In genomic region chr7:158856883-158857668, GRCh38 we compare ENCODE assay signal across 8 cellular contexts. TPM values are rescaled to one million over a fixed set of nuclear protein-coding genes. Genes with fewer than 3 reads are reported as not detected.
A peak's percentile ranks its signal among the peaks of the same experiment; 100 is the strongest.
DNase-seq lines count a peak whose midpoint lies in the region; ATAC-seq and TF ChIP-seq lines count a peak whose summit lies in the region.

No MANE protein-coding gene starts in this region.

- 16% methylated on average over 13 of the region's 31 CpGs for WGBS in SK-N-SH (ENCODE audit: low lambda C conversion rate)
- 44 to 63% methylated on average over 2 to 3 of the region's 31 CpGs for WGBS in gastroesophageal sphincter (ENCODE audit: low coverage in 1 of 2), 2 donors

- H3K4me2 ChIP-seq in SK-N-SH: peak overlapping the region; percentile 78
- peak overlapping the region; percentile 78 for H3K4me2 ChIP-seq in skeletal muscle satellite cell (ENCODE audit: low read length)

- H3K9ac ChIP-seq in SK-N-SH: peak overlapping the region; percentile 80
- peak overlapping the region; percentile 86 for H3K9ac ChIP-seq in skeletal muscle satellite cell (ENCODE audit: low read depth, low read length)

- H4K20me1 ChIP-seq in SK-N-SH (ENCODE audit: insufficient read depth): peaks cover 7% of the 10 kb centered on the region; the same call in 1 of the 2 replicates

- no peaks in the 10 kb centered on the region for H3K36me3 ChIP-seq in SK-N-SH (replicated peaks in 1 of 2; ENCODE audit: control insufficient read depth in 1 of 2, insufficient read depth in 2 of 2, low read length in 1 of 2)
- no peaks in the 10 kb centered on the region for H3K36me3 ChIP-seq in gastroesophageal sphincter
- H3K36me3 ChIP-seq in skeletal muscle satellite cell (ENCODE audit: insufficient read depth, low read length): peaks cover 3% of the 10 kb centered on the region

- H3K4me3 ChIP-seq in SK-N-SH (ENCODE audit: low read depth in 2 of 2, low read length in 1 of 2) (peak overlapping the region; percentile 84 to 99), gastroesophageal sphincter (peak overlapping the region; percentile 68 to 94), skeletal muscle satellite cell (ENCODE audit: low read length) (peak overlapping the region; percentile 95)

- TF ChIP-seq EP300 in SK-N-SH (IDR thresholded peaks at IDR 0.05; ENCODE audit: borderline replicate concordance in 1 of 2, low read depth in 1 of 2, low read length in 1 of 2) (no peak), gastroesophageal sphincter (IDR thresholded peaks at IDR 0.05) (no peak)

- peaks cover 20% of the 10 kb centered on the region for H3F3A ChIP-seq in SK-N-SH (replicated peaks; ENCODE audit: insufficient read depth)

- H3K79me2 ChIP-seq in SK-N-SH (ENCODE audit: insufficient read depth): peaks cover 45% of the 10 kb centered on the region

- POLR2A ChIA-PET in SK-N-SH (lab: Yijun Ruan, JAX): no interaction called here

- no peak for TF ChIP-seq POLR2A in gastroesophageal sphincter (IDR thresholded peaks at IDR 0.05)

- H2AFZ ChIP-seq in SK-N-SH (ENCODE audit: low read depth): peak overlapping the region; percentile 100

- H3K27ac ChIP-seq in SK-N-SH (ENCODE audit: low read depth in 2 of 2, low read length in 1 of 2): peak overlapping the region; percentile 61 to 63
- H3K27ac ChIP-seq in gastroesophageal sphincter: peak overlapping the region; percentile 44 to 90 (median 85)

- H3K9me3 ChIP-seq in SK-N-SH (no peaks in the 10 kb centered on the region), gastroesophageal sphincter (no peaks in the 10 kb centered on the region), skeletal muscle satellite cell (replicated peaks; ENCODE audit: low read length) (no peaks in the 10 kb centered on the region)

- DNase-seq in SK-N-SH (no peak), SIG-M5 (lab: John Stamatoyannopoulos, UW) (no peak), hepatic stellate cell (ENCODE audit: low spot score) (no peak), C1 segment of cervical spinal cord (lab: John Stamatoyannopoulos, UW) (no peak)

- no peak for TF ChIP-seq RAD21 in SK-N-SH (IDR thresholded peaks at IDR 0.05; ENCODE audit: low read length)

- H3K9me2 ChIP-seq in SK-N-SH: no peaks in the 10 kb centered on the region

- peaks cover 12 to 14% of the 10 kb centered on the region in 2 experiments; a peak in 3 of 4 replicates for H3K4me1 ChIP-seq in SK-N-SH (ENCODE audit: control insufficient read depth in 1 of 2, insufficient read depth in 2 of 2, low read depth in 1 of 2, low read length in 1 of 2)
- H3K4me1 ChIP-seq in gastroesophageal sphincter: peaks cover 0 to 47% (median 8%) of the 10 kb centered on the region in 3 donors
- H3K4me1 ChIP-seq in skeletal muscle satellite cell (ENCODE audit: control insufficient read depth, insufficient read depth, low read length): peaks cover 9% of the 10 kb centered on the region

- CTCF ChIA-PET in SK-N-SH (lab: Yijun Ruan, JAX): interaction anchor here (1.1 to 1.7 kb wide), 5 partner anchors 10 to 161 kb away, joined by 3 to 7 read pairs (median 4); no protein-coding TSS in a partner anchor

- TF ChIP-seq CTCF in SK-N-SH (IDR thresholded peaks at IDR 0.05) (no peak), gastroesophageal sphincter (IDR thresholded peaks at IDR 0.05) (no peak)

- ATAC-seq in GM18508 (IDR thresholded peaks at IDR 0.05; ENCODE audit: insufficient read depth, unreplicated experiment) (peak; percentile 8), HG02642 (IDR thresholded peaks at IDR 0.05; ENCODE audit: poor library complexity, unreplicated experiment) (peak; percentile 39), gastroesophageal sphincter (no peak)

- H3K27me3 ChIP-seq in SK-N-SH (ENCODE audit: insufficient read depth): no peaks in the 10 kb centered on the region
- no peaks in the 10 kb centered on the region for H3K27me3 ChIP-seq in gastroesophageal sphincter
- H3K27me3 ChIP-seq in skeletal muscle satellite cell (ENCODE audit: control insufficient read depth, insufficient read depth, low read length): no peaks in the 10 kb centered on the region

TF ChIP-seq in SK-N-SH, 30 proteins besides CTCF, POLR2A, EP300 and RAD21 (continues in another document):
- TF ChIP-seq JUND (IDR thresholded peaks at IDR 0.05) (no peak), POLR2AphosphoS5 (IDR thresholded peaks at IDR 0.05; ENCODE audit: low read depth, low read length) (no peak), ZBTB33 (IDR thresholded peaks at IDR 0.05; ENCODE audit: borderline replicate concordance, low read depth) (no peak), REST (IDR thresholded peaks at IDR 0.05; ENCODE audit: low read depth, low read length) (no peak), MEF2A (IDR thresholded peaks at IDR 0.05; ENCODE audit: borderline replicate concordance, low read depth) (no peak), NFIC (IDR thresholded peaks at IDR 0.05; ENCODE audit: borderline replicate concordance) (no peak), FOXM1 (IDR thresholded peaks at IDR 0.05; ENCODE audit: low read depth) (no peak), USF2 (IDR thresholded peaks at IDR 0.05; ENCODE audit: borderline replicate concordance, low read depth, low read length) (no peak), MAX (IDR thresholded peaks at IDR 0.05; ENCODE audit: low read depth) (no peak), IRF3 (IDR thresholded peaks at IDR 0.05; ENCODE audit: low read depth, low read length) (no peak), EZH2phosphoT487 (IDR thresholded peaks at IDR 0.05; ENCODE audit: borderline replicate concordance, low read depth) (no peak), ELF1 (IDR thresholded peaks at IDR 0.05) (no peak)

RNA-seq across cellular contexts. Expression of gene DYNC2I1, which starts 0.7 kb away (rescaled TPM):
- polyA plus RNA-seq in SK-N-SH (2012; rRNA removed): 23.0 and 25.8 TPM in 2 replicates
- 12.8 and 14.4 TPM in 2 replicates for polyA plus RNA-seq in SK-N-SH (2012; cell fraction: cytosol; rRNA removed)
- polyA plus RNA-seq in SK-N-SH (2012; cell fraction: nucleus; rRNA removed): 89.3 and 188 TPM in 2 replicates
- 10 to 100 TPM; 11.6 to 36.9 (median 23.4) TPM for total RNA-seq in gastroesophageal sphincter
- 3.3 and 5.0 TPM in 2 replicates for total RNA-seq in skeletal muscle satellite cell (2012; rRNA removed)

RNA-seq across cellular contexts. Expression of gene ESYT2, which starts 27.8 kb away (rescaled TPM):
- polyA plus RNA-seq in SK-N-SH (2012; rRNA removed): 34.2 and 42.7 TPM in 2 replicates
- polyA plus RNA-seq in SK-N-SH (2012; cell fraction: cytosol; rRNA removed): 34.6 and 42.2 TPM in 2 replicates
- polyA plus RNA-seq in SK-N-SH (2012; cell fraction: nucleus; rRNA removed): 19.3 and 31.3 TPM in 2 replicates
- total RNA-seq in gastroesophageal sphincter: 100 to 1,000 TPM; 209 to 286 (median 230) TPM
- 64.7 and 71.0 TPM in 2 replicates for total RNA-seq in skeletal muscle satellite cell (2012; rRNA removed)
